Comparison of ENCODE assay signal across 25 cellular contexts in the genomic region with DNA sequence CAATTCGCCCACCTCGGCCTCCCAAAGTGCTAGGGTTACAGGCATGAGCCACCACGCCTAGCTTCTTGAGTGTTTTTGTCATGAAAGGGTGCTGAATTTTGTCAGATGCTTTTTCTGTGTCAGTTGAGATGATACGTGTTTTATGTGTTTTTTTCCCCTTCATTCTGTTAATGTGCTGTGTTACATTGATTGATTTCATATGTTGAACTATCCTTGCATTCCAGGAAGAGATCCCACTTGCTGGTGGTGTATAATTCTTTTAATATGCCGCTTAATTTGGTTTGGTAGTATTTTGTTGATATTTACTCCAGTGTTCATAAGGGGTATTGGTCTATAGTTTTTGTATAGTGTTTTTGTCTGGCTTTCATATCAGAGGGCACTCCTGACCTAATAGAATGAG.
"Had no signal": no experiment of that assay in that cellular context is flagged by ENCODE, and none has a peak within 500 bp of the region (broad histone marks: within the 10 kb centered on the region; RNA-seq: fewer than 3 reads in every experiment).

No MANE protein-coding gene starts in this region.

- H3K27ac Mint-ChIP-seq: activated CD8-positive, alpha-beta memory T cell treated with anti-CD3 and anti-CD28 coated beads, Interleukin-2, amount 10 ng/mL, durations not matched to agents 7 days and 5 days; activated naive CD8-positive, alpha-beta T cell; activated T-helper 1 cell treated with anti-CD3 and anti-CD28 coated beads, Interleukin-12 subunit alpha, Interleukin-12 subunit beta, Interleukin-2, Interleukin-4 antibody, amounts not matched to agents 30 ng/mL and 10 ng/mL and 1 ng/mL, durations not matched to agents 14 hours and 24 hours and 36 hours had no signal

- DNase-seq: activated CD4-positive, alpha-beta T cell treated with anti-CD3 and anti-CD28 coated beads for 4 hours; activated CD4-positive, alpha-beta T cell treated with anti-CD3 and anti-CD28 coated beads, Interleukin-2, amount 50 U/mL, for 4 hours; activated CD8-positive, alpha-beta memory T cell treated with anti-CD3 and anti-CD28 coated beads, Interleukin-2, amount 10 ng/mL, durations not matched to agents 7 days and 5 days; activated effector memory CD4-positive, alpha-beta T cell treated with Interleukin-2 at 50 U/mL for 16 hours; activated naive CD4-positive, alpha-beta T cell; activated T-cell treated with anti-CD3 and anti-CD28 coated beads, Interleukin-2, amount 50 U/mL, for 24 hours; aorta; caudate nucleus; KG1; NCI-H1048; NCI-H1417; NCI-H1930; NCI-H2107; NCI-H510A treated with DMSO at 0.1 percent for 48 hours; NCI-H69; PC-3; SHP77; SW 1271 had no signal

- FAIRE-seq: RCC 7860 had no signal

- H3K4me3 Mint-ChIP-seq: activated CD8-positive, alpha-beta memory T cell treated with anti-CD3 and anti-CD28 coated beads, Interleukin-2, amount 10 ng/mL, durations not matched to agents 7 days and 5 days; activated naive CD8-positive, alpha-beta T cell; activated T-cell treated with anti-CD3 and anti-CD28 coated beads, Interleukin-2, amount 50 U/mL, for 24 hours; activated T-helper 1 cell treated with anti-CD3 and anti-CD28 coated beads, Interleukin-12 subunit alpha, Interleukin-12 subunit beta, Interleukin-2, Interleukin-4 antibody, amounts not matched to agents 30 ng/mL and 10 ng/mL and 1 ng/mL, durations not matched to agents 14 hours and 24 hours and 36 hours had no signal

- H3K4me3 ChIP-seq: breast epithelium, SJSA1 had no signal

- H3K27me3 Mint-ChIP-seq: activated CD8-positive, alpha-beta memory T cell treated with anti-CD3 and anti-CD28 coated beads, Interleukin-2, amount 10 ng/mL, durations not matched to agents 7 days and 5 days; activated naive CD8-positive, alpha-beta T cell; activated T-cell treated with anti-CD3 and anti-CD28 coated beads, Interleukin-2, amount 50 U/mL, for 24 hours had no signal

- H3K27ac ChIP-seq: breast epithelium, SJSA1 had no signal

- H3K27me3 ChIP-seq: breast epithelium, SJSA1 had no signal

- ATAC-seq: activated CD4-positive, CD25-positive, alpha-beta regulatory T cell treated with anti-CD3 and anti-CD28 coated beads, Interleukin-2, amount 50 U/mL, for 24 hours; PC-3; SK-N-SH treated with all-trans-retinoic acid at 6 μM for 48 hours had no signal

- H3K4me1 ChIP-seq: breast epithelium, SJSA1 had no signal
